Comparison of ENCODE assay signal across 20 cellular contexts in genomic region chr5:17306726-17307091, GRCh38.
DNase-seq lines count a peak whose midpoint lies in the region; ATAC-seq and TF ChIP-seq lines count a peak whose summit lies in the region.
"Had no signal": no experiment of that assay in that cellular context is flagged by ENCODE, and none has a peak within 500 bp of the region (broad histone marks: within the 10 kb centered on the region; RNA-seq: fewer than 3 reads in every experiment).

No MANE protein-coding gene starts in this region.

- H3K36me3 Mint-ChIP-seq in GM23338 (ENCODE audit: low read depth): no peaks in the 10 kb centered on the region
- no peaks in the 10 kb centered on the region for H3K36me3 Mint-ChIP-seq in activated CD8-positive, alpha-beta T cell treated with anti-CD3 and anti-CD28 coated beads, Interleukin-2, amount 10 ng/mL, durations not matched to agents 7 days and 5 days (ENCODE audit: low read depth)
- H3K36me3 Mint-ChIP-seq: neural progenitor cell had no signal

- no peak overlapping the region for H3K4me2 ChIP-seq in GM23338
- H3K4me2 ChIP-seq: neural progenitor cell had no signal

- H3K27ac ChIP-seq in GM23338 (ENCODE audit: low read depth) (no peak overlapping the region), ascending aorta (peak overlapping the region; percentile 42 to 76), lower lobe of right lung (peak overlapping the region; percentile 42), thoracic aorta (peak overlapping the region; percentile 49 to 69), gastrocnemius medialis (no peak overlapping the region)
- H3K27ac ChIP-seq: neural progenitor cell, sigmoid colon had no signal

- H3K4me1 Mint-ChIP-seq in GM23338: peaks cover 8% of the 10 kb centered on the region; the same call in 2 of the 3 replicates
- no peaks in the 10 kb centered on the region for H3K4me1 Mint-ChIP-seq in activated CD8-positive, alpha-beta T cell treated with anti-CD3 and anti-CD28 coated beads, Interleukin-2, amount 10 ng/mL, durations not matched to agents 7 days and 5 days (ENCODE audit: low read depth)

- H3K9me3 ChIP-seq in ascending aorta (no peaks in the 10 kb centered on the region), lower lobe of right lung (no peaks in the 10 kb centered on the region), thoracic aorta (no peaks in the 10 kb centered on the region), gastrocnemius medialis (no peaks in the 10 kb centered on the region)
- H3K9me3 ChIP-seq: sigmoid colon had no signal

- no peak overlapping the region for H3K4me3 Mint-ChIP-seq in GM23338
- H3K4me3 Mint-ChIP-seq in activated CD8-positive, alpha-beta T cell treated with anti-CD3 and anti-CD28 coated beads, Interleukin-2, amount 10 ng/mL, durations not matched to agents 7 days and 5 days: no peak overlapping the region
- H3K4me3 Mint-ChIP-seq: neural progenitor cell had no signal

- no peak for TF ChIP-seq CTCF in GM23338 (conservative IDR thresholded peaks at IDR 0.05; ENCODE audit: low read depth in 2 of 2)
- TF ChIP-seq CTCF in ascending aorta (IDR thresholded peaks at IDR 0.05): no peak
- TF ChIP-seq CTCF in lower lobe of right lung (IDR thresholded peaks at IDR 0.05): no peak
- TF ChIP-seq CTCF in thoracic aorta (IDR thresholded peaks at IDR 0.05): no peak
- TF ChIP-seq CTCF in gastrocnemius medialis (IDR thresholded peaks at IDR 0.05 in 4 of 5, conservative IDR thresholded peaks at IDR 0.05 in 1 of 5): no peak

- no peaks in the 10 kb centered on the region for H3F3A ChIP-seq in GM23338 (replicated peaks; ENCODE audit: low read depth)

- peaks cover 4% of the 10 kb centered on the region; the same call in 1 of the 2 replicates for H3K4me1 ChIP-seq in GM23338 (ENCODE audit: insufficient read depth)
- H3K4me1 ChIP-seq in ascending aorta: peaks cover 5 to 36% of the 10 kb centered on the region in 2 donors
- no peaks in the 10 kb centered on the region for H3K4me1 ChIP-seq in lower lobe of right lung
- peaks cover 19 to 44% of the 10 kb centered on the region in 2 donors for H3K4me1 ChIP-seq in thoracic aorta (ENCODE audit: control insufficient read depth in 1 of 2, low read depth in 2 of 2)
- H3K4me1 ChIP-seq in gastrocnemius medialis: no peaks in the 10 kb centered on the region
- H3K4me1 ChIP-seq: sigmoid colon had no signal

- H3K27me3 Mint-ChIP-seq in GM23338 (ENCODE audit: insufficient read depth, low read depth, poor library complexity): peaks cover 1% of the 10 kb centered on the region
- no peaks in the 10 kb centered on the region for H3K27me3 Mint-ChIP-seq in activated CD8-positive, alpha-beta T cell treated with anti-CD3 and anti-CD28 coated beads, Interleukin-2, amount 10 ng/mL, durations not matched to agents 7 days and 5 days (ENCODE audit: low read depth)

- CTCF ChIA-PET in activated CD8-positive, alpha-beta T cell treated with anti-CD3 and anti-CD28 coated beads, Interleukin-2, amount 10 ng/mL, durations not matched to agents 7 days and 5 days (lab: Charles Lee): no interaction called here

- ATAC-seq in GM23338 (no peak), lower lobe of right lung (no peak), thoracic aorta (ENCODE audit: insufficient number of reproducible peaks, low FRiP score, low read depth) (no peak), GM19351 (IDR thresholded peaks at IDR 0.05; ENCODE audit: unreplicated experiment) (no peak), GM19328 (IDR thresholded peaks at IDR 0.05; ENCODE audit: unreplicated experiment) (no peak), gastrocnemius medialis (no peak)
- no peak for ATAC-seq in activated CD8-positive, alpha-beta T cell treated with anti-CD3 and anti-CD28 coated beads, Interleukin-2, amount 10 ng/mL, durations not matched to agents 7 days and 5 days
- ATAC-seq: activated naive CD4-positive, alpha-beta T cell treated with anti-CD3 and anti-CD28 coated beads, Interleukin-2, amount 50 U/mL, for 72 hours had no signal

- in situ Hi-C loops in gastrocnemius medialis (cut with MboI; ENCODE audit: low sequenced_read_pairs in 4 of 4): no loop called here

- H3K36me3 ChIP-seq in GM23338 (ENCODE audit: insufficient read depth) (no peaks in the 10 kb centered on the region), ascending aorta (no peaks in the 10 kb centered on the region), lower lobe of right lung (no peaks in the 10 kb centered on the region), thoracic aorta (no peaks in the 10 kb centered on the region), gastrocnemius medialis (no peaks in the 10 kb centered on the region)
- H3K36me3 ChIP-seq: neural progenitor cell, sigmoid colon had no signal

- TF ChIP-seq POLR2A in gastrocnemius medialis (IDR thresholded peaks at IDR 0.05): no peak

- H4K20me1 ChIP-seq in GM23338 (replicated peaks; ENCODE audit: insufficient read depth): no peaks in the 10 kb centered on the region

- intact Hi-C loops in ascending aorta (cut with DNase I) (no loop called here), lower lobe of right lung (cut with DNase I) (no loop called here), gastrocnemius medialis (cut with DNase I; ENCODE audit: low total_unique reads) (no loop called here)

- no peaks in the 10 kb centered on the region for H3K79me2 ChIP-seq in GM23338 (replicated peaks; ENCODE audit: insufficient read depth)

- peaks cover 2% of the 10 kb centered on the region; the same call in 1 of the 3 replicates for H3K9me3 Mint-ChIP-seq in GM23338
- H3K9me3 Mint-ChIP-seq in activated CD8-positive, alpha-beta T cell treated with anti-CD3 and anti-CD28 coated beads, Interleukin-2, amount 10 ng/mL, durations not matched to agents 7 days and 5 days (ENCODE audit: insufficient read depth): peaks cover 11% of the 10 kb centered on the region
- H3K9me3 Mint-ChIP-seq: activated naive CD4-positive, alpha-beta T cell treated with anti-CD3 and anti-CD28 coated beads, Interleukin-2, amount 50 U/mL, for 72 hours; neural progenitor cell had no signal

- H3K9me2 ChIP-seq in GM23338 (ENCODE audit: insufficient read depth): 0 out of 2 replicates have a peak, but pooled peaks cover 5% of the 10 kb centered on the region

- H3K27me3 ChIP-seq in GM23338 (ENCODE audit: insufficient read depth) (no peaks in the 10 kb centered on the region), ascending aorta (no peaks in the 10 kb centered on the region), lower lobe of right lung (ENCODE audit: low read depth) (no peaks in the 10 kb centered on the region), thoracic aorta (replicated peaks; ENCODE audit: insufficient read depth) (no peaks in the 10 kb centered on the region), gastrocnemius medialis (no peaks in the 10 kb centered on the region)
- H3K27me3 ChIP-seq: neural progenitor cell, sigmoid colon had no signal

- no peak overlapping the region for H3K4me3 ChIP-seq in GM23338
- no peak overlapping the region for H3K4me3 ChIP-seq in ascending aorta
- H3K4me3 ChIP-seq in lower lobe of right lung: no peak overlapping the region
- H3K4me3 ChIP-seq in thoracic aorta: peak overlapping the region; percentile 46
- no peak overlapping the region for H3K4me3 ChIP-seq in gastrocnemius medialis
- H3K4me3 ChIP-seq: lung, neural progenitor cell, sigmoid colon had no signal

- no peak overlapping the region for H3K27ac Mint-ChIP-seq in GM23338
- H3K27ac Mint-ChIP-seq in activated CD8-positive, alpha-beta T cell treated with anti-CD3 and anti-CD28 coated beads, Interleukin-2, amount 10 ng/mL, durations not matched to agents 7 days and 5 days: no peak overlapping the region
- H3K27ac Mint-ChIP-seq: activated naive CD4-positive, alpha-beta T cell treated with anti-CD3 and anti-CD28 coated beads, Interleukin-2, amount 50 U/mL, for 72 hours; activated T-helper 2 cell treated with anti-CD3 and anti-CD28 coated beads, Interferon-gamma antibody, Interleukin-2, Interleukin-4, amounts not matched to agents 10 μg/mL and 5 μg/mL and 100 μg/mL, durations not matched to agents 14 hours and 24 hours and 36 hours; neural progenitor cell had no signal

- H2AFZ ChIP-seq in GM23338: peak overlapping the region; percentile 74; the same call in 1 of the 2 replicates
- H2AFZ ChIP-seq: neural progenitor cell had no signal

- DNase-seq in GM23338 (ENCODE audit: low spot score): no peak
- no peak for DNase-seq in ascending aorta (ENCODE audit: low spot score in 2 of 2)
- DNase-seq in lower lobe of right lung: no peak
- no peak for DNase-seq in thoracic aorta (ENCODE audit: low spot score)
- DNase-seq in gastrocnemius medialis: no peak
- DNase-seq in activated CD8-positive, alpha-beta T cell treated with anti-CD3 and anti-CD28 coated beads, Interleukin-2, amount 10 ng/mL, durations not matched to agents 7 days and 5 days: no peak
- DNase-seq: activated CD4-positive, alpha-beta T cell treated with anti-CD3 and anti-CD28 coated beads, Interleukin-2, amount 50 U/mL, for 1 hour; anterior cingulate cortex; central memory CD4-positive, alpha-beta T cell; NCI-H187; NCI-H524 treated with DMSO at 0.1 percent for 48 hours; RPMI8226; sigmoid colon; stimulated activated CD8-positive, alpha-beta memory T cell treated with anti-CD3 and anti-CD28 coated beads, Interleukin-4, amount 100 ng/mL, for 48 hours had no signal

- POLR2A ChIA-PET in activated CD8-positive, alpha-beta T cell treated with anti-CD3 and anti-CD28 coated beads, Interleukin-2, amount 10 ng/mL, durations not matched to agents 7 days and 5 days (lab: Charles Lee): no interaction called here

TF ChIP-seq in GM23338, 12 proteins besides CTCF, POLR2A, EP300 and RAD21 (continues in another document):
- TF ChIP-seq JUNB (IDR thresholded peaks at IDR 0.05; ENCODE audit: unreplicated experiment): no peak

Comparison
In these comparisons a context has a peak if more than half of its experiments do, and no peak if none do; other contexts are left out.
1. H3K27ac ChIP-seq: peak in ascending aorta (2 of 2), lower lobe of right lung (single experiment) and thoracic aorta (2 of 2); none in GM23338 (single experiment) and gastrocnemius medialis (0 of 4).